In genomic region chr3:13281657-13282527, GRCh38 we compare ENCODE assay signal across 1 cellular context.
TF ChIP-seq lines count a peak whose summit lies in the region.

No MANE protein-coding gene starts in this region.

TF ChIP-seq in HEK293, 187 proteins besides CTCF, POLR2A, EP300 and RAD21 (continued from another document):
- TF ChIP-seq REST (tag by site-specific recombination; IDR thresholded peaks at IDR 0.05) = peak; percentile 52; the same call in 1 of the 2 replicates
- TF ChIP-seq ZBTB8A (tag by site-specific recombination; IDR thresholded peaks at IDR 0.05) = peak; percentile 34; the same call in 1 of the 2 replicates
- no peak for TF ChIP-seq ZNF473 (tag by site-specific recombination; IDR thresholded peaks at IDR 0.05)
- no peak for TF ChIP-seq ZNF555 (tag by site-specific recombination; conservative IDR thresholded peaks at IDR 0.05)
- peak; percentile 65 for TF ChIP-seq ZBTB26 (tag by site-specific recombination; optimal IDR thresholded peaks at IDR 0.05)
- no peak for TF ChIP-seq ZNF530 (tag by site-specific recombination; IDR thresholded peaks at IDR 0.05; ENCODE audit: low read depth)
- no peak for TF ChIP-seq TCF7L2 (IDR thresholded peaks at IDR 0.05; ENCODE audit: borderline replicate concordance, low read depth, low read length)
- TF ChIP-seq ZNF221 (tag by site-specific recombination; IDR thresholded peaks at IDR 0.05; ENCODE audit: borderline replicate concordance) = no peak
- no peak for TF ChIP-seq ZNF707 (tag by site-specific recombination; IDR thresholded peaks at IDR 0.05)
- TF ChIP-seq ZNF76 (tag by site-specific recombination; IDR thresholded peaks at IDR 0.05; ENCODE audit: borderline replicate concordance, low read depth) = no peak; the same call in 1 of the 2 replicates
- no peak for TF ChIP-seq ZNF660 (tag by site-specific recombination; IDR thresholded peaks at IDR 0.05)
- no peak for TF ChIP-seq ZNF701 (tag by site-specific recombination; IDR thresholded peaks at IDR 0.05)
- TF ChIP-seq ZNF398 (tag by site-specific recombination; IDR thresholded peaks at IDR 0.05) = peak; percentile 5; the same call in 1 of the 2 replicates
- peak; percentile 47 for TF ChIP-seq GLIS2 (tag by site-specific recombination; IDR thresholded peaks at IDR 0.05)
- TF ChIP-seq ZNF488 (tag by site-specific recombination; IDR thresholded peaks at IDR 0.05) = no peak
- no peak for TF ChIP-seq PRDM10 (tag by site-specific recombination; IDR thresholded peaks at IDR 0.05)
- no peak for TF ChIP-seq ZNF157 (tag by site-specific recombination; IDR thresholded peaks at IDR 0.05)
- TF ChIP-seq ZNF785 (tag by site-specific recombination; IDR thresholded peaks at IDR 0.05) = no peak
- no peak for TF ChIP-seq ZBTB48 (tag by site-specific recombination; IDR thresholded peaks at IDR 0.05)
- TF ChIP-seq HOXC10 (CRISPR knock-in tag; IDR thresholded peaks at IDR 0.05) = no peak
TF ChIP-seq in HEK293: peak in this region for 13.
